In the genomic region with DNA sequence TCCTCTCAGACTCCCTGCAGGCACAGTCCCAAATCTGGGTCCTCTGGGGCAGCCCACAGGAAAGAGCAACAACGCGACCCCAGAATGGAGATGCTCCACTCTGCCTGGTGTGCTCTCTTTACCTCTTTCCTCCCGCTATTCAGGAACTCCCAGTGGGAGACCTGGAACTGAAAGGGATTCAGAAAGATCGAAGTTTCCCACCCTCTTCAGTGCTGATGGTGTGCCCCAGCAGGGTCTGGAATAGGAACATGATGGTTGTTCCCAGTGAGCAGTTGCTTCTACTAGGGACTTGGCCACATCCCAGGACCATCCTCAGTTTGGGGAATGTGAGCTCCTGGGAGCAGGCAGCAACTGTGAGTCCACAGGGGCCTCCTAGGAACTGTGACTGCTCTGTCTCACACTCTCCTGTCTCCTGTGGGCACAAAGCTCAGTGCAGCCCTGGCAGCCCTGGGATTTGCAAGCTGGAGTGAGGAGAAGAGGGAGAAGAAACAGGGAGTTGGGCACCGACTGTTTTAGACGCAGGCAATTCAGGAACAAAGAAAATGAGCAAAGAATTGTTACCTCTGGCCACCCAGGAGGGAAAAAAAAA, we compare ENCODE assay signal across 22 cellular contexts. TPM values are rescaled to one million over a fixed set of nuclear protein-coding genes. Genes with fewer than 3 reads are reported as not detected.
"Had no signal": no experiment of that assay in that cellular context is flagged by ENCODE, and none has a peak within 500 bp of the region (broad histone marks: within the 10 kb centered on the region; RNA-seq: fewer than 3 reads in every experiment).

No MANE protein-coding gene starts in this region.

- H3K27ac ChIP-seq: adrenal gland, colonic mucosa, dorsolateral prefrontal cortex, esophagus muscularis mucosa, gastrocnemius medialis, left ventricle myocardium inferior, right lobe of liver, testis, upper lobe of left lung had no signal

- H3K27me3 ChIP-seq: adrenal gland, colonic mucosa, esophagus muscularis mucosa, gastrocnemius medialis, right lobe of liver, testis, upper lobe of left lung had no signal

- FAIRE-seq: astrocyte, small intestine had no signal

- ATAC-seq: activated naive CD4-positive, alpha-beta T cell treated with anti-CD3 and anti-CD28 coated beads, Interleukin-2, amount 50 U/mL, for 72 hours; effector memory CD8-positive, alpha-beta T cell; gastrocnemius medialis; right lobe of liver; stimulated activated naive B cell treated with anti-CD40 and anti-IgM and Interleukin-4, amounts not matched to agents 10 μg/mL and 1 μg/mL and 100 μg/mL, for 72 hours had no signal

- H3K9me3 ChIP-seq: adrenal gland, colonic mucosa, esophagus muscularis mucosa, gastrocnemius medialis, left ventricle myocardium inferior, right lobe of liver, testis, upper lobe of left lung had no signal

- H3K36me3 ChIP-seq: adrenal gland, colonic mucosa, esophagus muscularis mucosa, gastrocnemius medialis, left ventricle myocardium inferior, right lobe of liver, upper lobe of left lung had no signal

- DNase-seq: activated gamma-delta T cell treated with Interleukin-2 at 50 U/mL for 16 hours; activated T-cell treated with anti-CD3 and anti-CD28 coated beads, Interleukin-2, amount 50 U/mL, for 1 hour; adrenal gland; colonic mucosa; dorsolateral prefrontal cortex; effector memory CD8-positive, alpha-beta T cell; gastrocnemius medialis; hippocampal formation; left ventricle myocardium inferior; midbrain; nucleus accumbens; right lobe of liver; small intestine; stimulated activated naive B cell treated with anti-CD40 and anti-IgM and Interleukin-4, amounts not matched to agents 10 μg/mL and 1 μg/mL and 100 μg/mL, for 72 hours; T-helper 9 cell; testis had no signal

- H3K4me3 ChIP-seq: adrenal gland, colonic mucosa, dorsolateral prefrontal cortex, esophagus muscularis mucosa, gastrocnemius medialis, left ventricle myocardium inferior, right lobe of liver, testis, upper lobe of left lung had no signal

- H3K4me1 ChIP-seq: adrenal gland, colonic mucosa, esophagus muscularis mucosa, gastrocnemius medialis, left ventricle myocardium inferior, right lobe of liver, upper lobe of left lung had no signal

RNA-seq across cellular contexts. Expression of a gene that starts 17.9 kb away (rescaled TPM):
- total RNA-seq: activated naive CD4-positive, alpha-beta T cell treated with anti-CD3 and anti-CD28 coated beads, Interleukin-2, amount 50 U/mL, for 72 hours; adrenal gland; astrocyte; colonic mucosa; dorsolateral prefrontal cortex; esophagus muscularis mucosa; gastrocnemius medialis; left ventricle myocardium inferior; lung microvascular endothelial cell; right lobe of liver; T-helper 1 cell treated with Interleukin-12 subunit alpha and Interleukin-12 subunit beta and Interleukin-4 antibody, amounts not matched to agents 30 ng/mL and 1 ng/mL, for 36 hours; testis; upper lobe of left lung had no signal
- polyA plus RNA-seq: adrenal gland, small intestine had no signal

RNA-seq across cellular contexts. Expression of a gene that starts 43.1 kb away (rescaled TPM):
- total RNA-seq: adrenal gland; astrocyte; colonic mucosa; esophagus muscularis mucosa; gastrocnemius medialis; left ventricle myocardium inferior; lung microvascular endothelial cell; right lobe of liver; T-helper 1 cell treated with Interleukin-12 subunit alpha and Interleukin-12 subunit beta and Interleukin-4 antibody, amounts not matched to agents 30 ng/mL and 1 ng/mL, for 36 hours; upper lobe of left lung had no signal
- polyA plus RNA-seq: adrenal gland, small intestine had no signal
